ENCODE assay signal across 24 cellular contexts in genomic region chr6:75416443-75416842, GRCh38.
"Had no signal": no experiment of that assay in that cellular context is flagged by ENCODE, and none has a peak within 500 bp of the region (broad histone marks: within the 10 kb centered on the region; RNA-seq: fewer than 3 reads in every experiment).

No MANE protein-coding gene starts in this region.

- H3K4me3 Mint-ChIP-seq: memory B cell, mesothelial cell of epicardium, nephron had no signal

- DNase-seq: colonic mucosa; dermis blood vessel endothelial cell; erythroblast; foreskin melanocyte; heart left ventricle; hypothalamus; kidney glomerular epithelial cell; lower lobe of right lung; retina; sigmoid colon; small intestine; stimulated activated CD4-positive, alpha-beta T cell treated with anti-CD3 and anti-CD28 coated beads, Interleukin-2, amount 100 ng/mL, for 48 hours; stimulated activated naive CD4-positive, alpha-beta T cell treated with Interleukin-2 at 50 U/mL for 16 hours; thyroid gland; upper lobe of right lung had no signal

- H3K36me3 Mint-ChIP-seq: memory B cell had no signal

- ATAC-seq: left lobe of liver, lower lobe of right lung, upper lobe of right lung had no signal

- FAIRE-seq: endothelial cell of umbilical vein, islet of Langerhans had no signal

- H3K4me1 ChIP-seq: colonic mucosa, prostate gland, vagina had no signal

- H3K9ac ChIP-seq: parathyroid adenoma had no signal

- H3K27me3 ChIP-seq: colonic mucosa, heart left ventricle, sigmoid colon, thyroid gland, upper lobe of right lung, vagina had no signal

- H3K9me3 ChIP-seq: colonic mucosa, heart left ventricle, lower lobe of right lung, prostate gland, sigmoid colon, thyroid gland, upper lobe of right lung, vagina had no signal

- H3K27ac ChIP-seq: colonic mucosa, lower lobe of right lung, parathyroid adenoma, prostate gland, thyroid gland, upper lobe of right lung, vagina had no signal

- H3K27ac Mint-ChIP-seq: memory B cell, mesothelial cell of epicardium had no signal

- H3K4me3 ChIP-seq: colonic mucosa, heart left ventricle, lower lobe of right lung, prostate gland, sigmoid colon, thyroid gland, upper lobe of right lung, vagina had no signal

- H2AFZ ChIP-seq: parathyroid adenoma had no signal

- H3K79me2 ChIP-seq: parathyroid adenoma had no signal

- H3K9me3 Mint-ChIP-seq: memory B cell had no signal

- H3K4me1 Mint-ChIP-seq: memory B cell had no signal

- H3K36me3 ChIP-seq: colonic mucosa, lower lobe of right lung, prostate gland, sigmoid colon, thyroid gland, upper lobe of right lung, vagina had no signal
